Comparison of ENCODE assay signal across 8 cellular contexts in the genomic region with DNA sequence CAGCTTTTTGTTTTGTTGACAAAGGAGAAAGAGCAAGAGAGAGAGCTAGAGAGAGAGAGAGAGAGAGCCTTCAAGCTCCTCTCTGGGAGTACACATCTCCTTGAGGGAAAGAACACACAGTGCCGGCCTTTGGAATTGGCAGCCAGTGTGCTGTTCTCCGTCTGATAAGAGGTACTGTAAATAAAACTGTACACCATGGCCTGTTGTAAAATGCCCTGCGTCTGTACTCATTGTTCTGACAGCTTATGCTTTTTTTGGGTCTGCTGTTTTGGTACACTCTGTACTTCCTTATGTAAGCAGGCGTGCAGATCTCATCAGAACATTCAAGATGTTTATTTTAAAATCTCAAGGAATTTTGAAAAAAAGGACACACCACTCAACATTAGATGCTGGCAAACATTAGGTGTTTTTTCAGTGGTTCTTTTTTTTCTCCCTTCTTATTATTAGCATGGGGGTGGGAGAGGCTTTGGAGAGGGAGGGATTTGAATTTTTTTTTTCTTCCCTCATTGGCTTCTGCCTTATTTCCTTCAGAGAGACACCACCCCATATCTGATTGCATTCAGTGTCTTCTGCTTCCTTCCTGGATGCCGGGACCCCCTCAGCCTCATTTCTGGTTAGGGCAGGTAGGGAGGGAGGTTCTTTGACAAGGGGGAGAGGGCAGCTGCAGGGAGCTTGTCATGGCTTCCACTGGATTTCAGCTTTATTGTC.
A peak's percentile ranks its signal among the peaks of the same experiment; 100 is the strongest.
DNase-seq lines count a peak whose midpoint lies in the region; ATAC-seq and TF ChIP-seq lines count a peak whose summit lies in the region.

No MANE protein-coding gene starts in this region.

- CTCF ChIA-PET in SK-N-SH (lab: Yijun Ruan, JAX), result interaction anchor here (0.7 to 13.0 kb wide), 12 partner anchors 8 to 283 kb away, joined by 3 to 93 read pairs (median 8); no protein-coding TSS in a partner anchor

- TF ChIP-seq CTCF in LNCaP clone FGC (IDR thresholded peaks at IDR 0.05; ENCODE audit: control insufficient read depth, extremely low read depth, insufficient read depth) (no peak), ascending aorta (IDR thresholded peaks at IDR 0.05) (no peak), SK-N-SH (IDR thresholded peaks at IDR 0.05) (no peak)

- H3K4me2 ChIP-seq in SK-N-SH, result no peak overlapping the region

- peaks cover 60 to 88% of the 10 kb centered on the region in 2 donors for H3K4me1 ChIP-seq in ascending aorta
- H3K4me1 ChIP-seq in SK-N-SH (ENCODE audit: control insufficient read depth in 1 of 2, insufficient read depth in 2 of 2, low read depth in 1 of 2, low read length in 1 of 2), result no peaks in the 10 kb centered on the region

- H3K27me3 ChIP-seq in ascending aorta (no peaks in the 10 kb centered on the region), SK-N-SH (ENCODE audit: insufficient read depth) (peaks cover 16% of the 10 kb centered on the region; the same call in 1 of the 2 replicates)

- H3K36me3 ChIP-seq in ascending aorta (peaks cover 14 to 25% of the 10 kb centered on the region in 2 donors), SK-N-SH (replicated peaks in 1 of 2; ENCODE audit: control insufficient read depth in 1 of 2, insufficient read depth in 2 of 2, low read length in 1 of 2) (no peaks in the 10 kb centered on the region)

- no peaks in the 10 kb centered on the region for H3K9me3 ChIP-seq in ascending aorta
- H3K9me3 ChIP-seq in SK-N-SH, result no peaks in the 10 kb centered on the region

- no peak overlapping the region for H3K9ac ChIP-seq in SK-N-SH

- no peak for TF ChIP-seq RAD21 in SK-N-SH (IDR thresholded peaks at IDR 0.05; ENCODE audit: low read length)

- H3K4me3 ChIP-seq in LNCaP clone FGC (ENCODE audit: low read depth, low read length) (peak overlapping the region; percentile 54), ascending aorta (peak overlapping the region; percentile 44 to 50), skin epidermis (peak overlapping the region in 1 of 7 experiments; percentile 15), SK-N-SH (ENCODE audit: low read depth in 2 of 2, low read length in 1 of 2) (no peak overlapping the region)

- ATAC-seq in HG02798 (IDR thresholded peaks at IDR 0.05; ENCODE audit: poor library complexity, unreplicated experiment) (no peak), HG02981 (IDR thresholded peaks at IDR 0.05; ENCODE audit: unreplicated experiment) (no peak)

- no peaks in the 10 kb centered on the region for H4K20me1 ChIP-seq in SK-N-SH (ENCODE audit: insufficient read depth)

- H3K27ac ChIP-seq in ascending aorta (peak overlapping the region; percentile 92 to 99), skin epidermis (peak overlapping the region in 12 of 21 experiments; percentile 31 to 81 (median 68)), SK-N-SH (ENCODE audit: low read depth in 2 of 2, low read length in 1 of 2) (no peak overlapping the region)

- TF ChIP-seq EP300 in SK-N-SH (IDR thresholded peaks at IDR 0.05; ENCODE audit: borderline replicate concordance in 1 of 2, low read depth in 1 of 2, low read length in 1 of 2), result no peak

- H3F3A ChIP-seq in SK-N-SH (replicated peaks; ENCODE audit: insufficient read depth), result no peaks in the 10 kb centered on the region

- DNase-seq in LNCaP clone FGC (ENCODE audit: low read depth), result peak; percentile 100
- DNase-seq in ascending aorta (ENCODE audit: low spot score in 2 of 2), result peak; percentile 78 to 97
- peak; percentile 99 for DNase-seq in iris pigment epithelial cell (ENCODE audit: low read depth)
- DNase-seq in SK-N-SH, result no peak
- no peak for DNase-seq in activated CD4-positive, alpha-beta T cell treated with anti-CD3 and anti-CD28 coated beads, Interleukin-2, amount 50 U/mL, for 48 hours

- intact Hi-C loops in ascending aorta (cut with DNase I), result loop anchor here (1.0 kb wide), 1 partner anchor 16 kb away; no protein-coding TSS in a partner anchor

- no peaks in the 10 kb centered on the region for H3K79me2 ChIP-seq in SK-N-SH (ENCODE audit: insufficient read depth)

- POLR2A ChIA-PET in SK-N-SH (lab: Yijun Ruan, JAX), result no interaction called here

- no peaks in the 10 kb centered on the region for H3K9me2 ChIP-seq in SK-N-SH

- 34% methylated on average over 5 of the region's 5 CpGs for WGBS in SK-N-SH (ENCODE audit: low lambda C conversion rate)

- no peak overlapping the region for H2AFZ ChIP-seq in SK-N-SH (ENCODE audit: low read depth)

TF ChIP-seq in SK-N-SH, 30 proteins besides CTCF, POLR2A, EP300 and RAD21:
- TF ChIP-seq RXRA (IDR thresholded peaks at IDR 0.05; ENCODE audit: borderline replicate concordance, low read depth) (no peak), FOXJ3 (CRISPR knock-in tag; IDR thresholded peaks at IDR 0.05) (no peak), RCOR1 (IDR thresholded peaks at IDR 0.05; ENCODE audit: low read length) (no peak), MEF2A (IDR thresholded peaks at IDR 0.05; ENCODE audit: borderline replicate concordance, low read depth) (no peak), POLR2AphosphoS5 (IDR thresholded peaks at IDR 0.05; ENCODE audit: low read depth, low read length) (no peak), JUND (IDR thresholded peaks at IDR 0.05) (no peak), ELF1 (IDR thresholded peaks at IDR 0.05) (no peak), TCF12 (IDR thresholded peaks at IDR 0.05) (no peak), GATA2 (CRISPR knock-in tag; IDR thresholded peaks at IDR 0.05) (no peak)
- TF ChIP-seq, protein P1, sequence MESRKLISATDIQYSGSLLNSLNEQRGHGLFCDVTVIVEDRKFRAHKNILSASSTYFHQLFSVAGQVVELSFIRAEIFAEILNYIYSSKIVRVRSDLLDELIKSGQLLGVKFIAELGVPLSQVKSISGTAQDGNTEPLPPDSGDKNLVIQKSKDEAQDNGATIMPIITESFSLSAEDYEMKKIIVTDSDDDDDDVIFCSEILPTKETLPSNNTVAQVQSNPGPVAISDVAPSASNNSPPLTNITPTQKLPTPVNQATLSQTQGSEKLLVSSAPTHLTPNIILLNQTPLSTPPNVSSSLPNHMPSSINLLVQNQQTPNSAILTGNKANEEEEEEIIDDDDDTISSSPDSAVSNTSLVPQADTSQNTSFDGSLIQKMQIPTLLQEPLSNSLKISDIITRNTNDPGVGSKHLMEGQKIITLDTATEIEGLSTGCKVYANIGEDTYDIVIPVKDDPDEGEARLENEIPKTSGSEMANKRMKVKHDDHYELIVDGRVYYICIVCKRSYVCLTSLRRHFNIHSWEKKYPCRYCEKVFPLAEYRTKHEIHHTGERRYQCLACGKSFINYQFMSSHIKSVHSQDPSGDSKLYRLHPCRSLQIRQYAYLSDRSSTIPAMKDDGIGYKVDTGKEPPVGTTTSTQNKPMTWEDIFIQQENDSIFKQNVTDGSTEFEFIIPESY (IDR thresholded peaks at IDR 0.05; ENCODE audit: borderline replicate concordance, low read depth), result no peak
- TF ChIP-seq, protein P2, sequence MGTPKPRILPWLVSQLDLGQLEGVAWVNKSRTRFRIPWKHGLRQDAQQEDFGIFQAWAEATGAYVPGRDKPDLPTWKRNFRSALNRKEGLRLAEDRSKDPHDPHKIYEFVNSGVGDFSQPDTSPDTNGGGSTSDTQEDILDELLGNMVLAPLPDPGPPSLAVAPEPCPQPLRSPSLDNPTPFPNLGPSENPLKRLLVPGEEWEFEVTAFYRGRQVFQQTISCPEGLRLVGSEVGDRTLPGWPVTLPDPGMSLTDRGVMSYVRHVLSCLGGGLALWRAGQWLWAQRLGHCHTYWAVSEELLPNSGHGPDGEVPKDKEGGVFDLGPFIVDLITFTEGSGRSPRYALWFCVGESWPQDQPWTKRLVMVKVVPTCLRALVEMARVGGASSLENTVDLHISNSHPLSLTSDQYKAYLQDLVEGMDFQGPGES (IDR thresholded peaks at IDR 0.05; ENCODE audit: low read depth, low read length), result no peak
- TF ChIP-seq, protein P3, sequence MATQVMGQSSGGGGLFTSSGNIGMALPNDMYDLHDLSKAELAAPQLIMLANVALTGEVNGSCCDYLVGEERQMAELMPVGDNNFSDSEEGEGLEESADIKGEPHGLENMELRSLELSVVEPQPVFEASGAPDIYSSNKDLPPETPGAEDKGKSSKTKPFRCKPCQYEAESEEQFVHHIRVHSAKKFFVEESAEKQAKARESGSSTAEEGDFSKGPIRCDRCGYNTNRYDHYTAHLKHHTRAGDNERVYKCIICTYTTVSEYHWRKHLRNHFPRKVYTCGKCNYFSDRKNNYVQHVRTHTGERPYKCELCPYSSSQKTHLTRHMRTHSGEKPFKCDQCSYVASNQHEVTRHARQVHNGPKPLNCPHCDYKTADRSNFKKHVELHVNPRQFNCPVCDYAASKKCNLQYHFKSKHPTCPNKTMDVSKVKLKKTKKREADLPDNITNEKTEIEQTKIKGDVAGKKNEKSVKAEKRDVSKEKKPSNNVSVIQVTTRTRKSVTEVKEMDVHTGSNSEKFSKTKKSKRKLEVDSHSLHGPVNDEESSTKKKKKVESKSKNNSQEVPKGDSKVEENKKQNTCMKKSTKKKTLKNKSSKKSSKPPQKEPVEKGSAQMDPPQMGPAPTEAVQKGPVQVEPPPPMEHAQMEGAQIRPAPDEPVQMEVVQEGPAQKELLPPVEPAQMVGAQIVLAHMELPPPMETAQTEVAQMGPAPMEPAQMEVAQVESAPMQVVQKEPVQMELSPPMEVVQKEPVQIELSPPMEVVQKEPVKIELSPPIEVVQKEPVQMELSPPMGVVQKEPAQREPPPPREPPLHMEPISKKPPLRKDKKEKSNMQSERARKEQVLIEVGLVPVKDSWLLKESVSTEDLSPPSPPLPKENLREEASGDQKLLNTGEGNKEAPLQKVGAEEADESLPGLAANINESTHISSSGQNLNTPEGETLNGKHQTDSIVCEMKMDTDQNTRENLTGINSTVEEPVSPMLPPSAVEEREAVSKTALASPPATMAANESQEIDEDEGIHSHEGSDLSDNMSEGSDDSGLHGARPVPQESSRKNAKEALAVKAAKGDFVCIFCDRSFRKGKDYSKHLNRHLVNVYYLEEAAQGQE (IDR thresholded peaks at IDR 0.05; ENCODE audit: low read depth, low read length), result no peak

Comparison
In these comparisons a context has a peak if more than half of its experiments do, and no peak if none do; other contexts are left out.
1. DNase-seq: peak in LNCaP clone FGC (single experiment), ascending aorta (2 of 2) and iris pigment epithelial cell (single experiment); none in SK-N-SH (single experiment) and activated CD4-positive, alpha-beta T cell treated with anti-CD3 and anti-CD28 coated beads, Interleukin-2, amount 50 U/mL, for 48 hours (0 of 2).
2. H3K4me3 ChIP-seq: peak in LNCaP clone FGC (single experiment) and ascending aorta (2 of 2); none in SK-N-SH (0 of 2).
3. H3K27ac ChIP-seq: peak in ascending aorta (2 of 2) and skin epidermis (12 of 21); none in SK-N-SH (0 of 2).